22 cellular contexts compared by ENCODE assay signal in the genomic region with DNA sequence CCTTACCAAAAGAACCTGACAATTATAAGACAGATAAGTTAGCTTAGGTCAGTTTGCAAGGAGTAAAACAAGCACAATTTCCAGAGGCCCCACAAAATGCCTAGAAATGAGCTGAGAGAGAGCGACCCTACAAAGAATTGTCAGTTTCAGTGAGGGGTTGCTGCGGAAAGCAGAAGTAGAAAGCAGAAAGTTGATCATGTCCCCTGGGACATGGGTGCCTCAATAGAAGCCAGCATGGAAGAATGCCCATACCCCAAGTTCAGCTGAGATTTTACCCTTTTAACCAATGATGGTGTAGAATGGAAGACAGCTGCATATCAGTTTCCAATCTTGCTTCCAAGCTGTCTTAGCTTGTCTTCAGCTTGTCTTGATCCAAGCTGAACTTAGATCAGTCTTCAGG.
"Had no signal": no experiment of that assay in that cellular context is flagged by ENCODE, and none has a peak within 500 bp of the region (broad histone marks: within the 10 kb centered on the region; RNA-seq: fewer than 3 reads in every experiment).

No MANE protein-coding gene starts in this region.

- H3K27ac Mint-ChIP-seq: naive thymus-derived CD4-positive, alpha-beta T cell; stimulated activated memory B cell treated with anti-CD40 and anti-IgM and Interleukin-4, amounts not matched to agents 10 μg/mL and 1 μg/mL and 100 μg/mL, for 72 hours had no signal

- H3K9me3 ChIP-seq: esophagus squamous epithelium, gastroesophageal sphincter, left ventricle myocardium inferior, neutrophil, psoas muscle, right lobe of liver, stomach, thoracic aorta, transverse colon had no signal

- H3K27me3 ChIP-seq: gastroesophageal sphincter, right lobe of liver, stomach, transverse colon had no signal

- H3K4me1 ChIP-seq: esophagus squamous epithelium, left ventricle myocardium inferior, psoas muscle, right lobe of liver had no signal

- H3K4me3 Mint-ChIP-seq: naive thymus-derived CD4-positive, alpha-beta T cell; stimulated activated memory B cell treated with anti-CD40 and anti-IgM and Interleukin-4, amounts not matched to agents 10 μg/mL and 1 μg/mL and 100 μg/mL, for 72 hours had no signal

- H3K4me1 Mint-ChIP-seq: naive thymus-derived CD4-positive, alpha-beta T cell had no signal

- H3K27ac ChIP-seq: esophagus squamous epithelium, gastroesophageal sphincter, hepatocyte, left ventricle myocardium inferior, neutrophil, psoas muscle, right lobe of liver, stomach, thoracic aorta, transverse colon had no signal

- H3K4me2 ChIP-seq: hepatocyte had no signal

- H3K36me3 ChIP-seq: esophagus squamous epithelium, gastroesophageal sphincter, left ventricle myocardium inferior, neutrophil, right lobe of liver, stomach, thoracic aorta, transverse colon had no signal

- ATAC-seq: gastroesophageal sphincter; left cardiac atrium; naive thymus-derived CD4-positive, alpha-beta T cell; psoas muscle; right lobe of liver; stimulated activated memory B cell treated with anti-CD40 and anti-IgM and Interleukin-4, amounts not matched to agents 10 μg/mL and 1 μg/mL and 100 μg/mL, for 72 hours had no signal

- H3K9me3 Mint-ChIP-seq: stimulated activated memory B cell treated with anti-CD40 and anti-IgM and Interleukin-4, amounts not matched to agents 10 μg/mL and 1 μg/mL and 100 μg/mL, for 72 hours had no signal

- H3K4me3 ChIP-seq: esophagus squamous epithelium, gastroesophageal sphincter, hepatocyte, left ventricle myocardium inferior, lung, psoas muscle, right lobe of liver, stomach, thoracic aorta, transverse colon had no signal

- H3K36me3 Mint-ChIP-seq: naive thymus-derived CD4-positive, alpha-beta T cell; stimulated activated memory B cell treated with anti-CD40 and anti-IgM and Interleukin-4, amounts not matched to agents 10 μg/mL and 1 μg/mL and 100 μg/mL, for 72 hours had no signal

- DNase-seq: dermis blood vessel endothelial cell; esophagus squamous epithelium; foreskin fibroblast; head of caudate nucleus; kidney; left cardiac atrium; left ventricle myocardium inferior; mesendoderm; naive thymus-derived CD4-positive, alpha-beta T cell; psoas muscle; retina; right lobe of liver; stimulated activated CD4-positive, alpha-beta T cell treated with anti-CD3 and anti-CD28 coated beads, Interleukin-4, amount 100 ng/mL, for 1 hour; stomach; substantia nigra; transverse colon had no signal
